ENCODE assay signal across 8 cellular contexts in the genomic region with DNA sequence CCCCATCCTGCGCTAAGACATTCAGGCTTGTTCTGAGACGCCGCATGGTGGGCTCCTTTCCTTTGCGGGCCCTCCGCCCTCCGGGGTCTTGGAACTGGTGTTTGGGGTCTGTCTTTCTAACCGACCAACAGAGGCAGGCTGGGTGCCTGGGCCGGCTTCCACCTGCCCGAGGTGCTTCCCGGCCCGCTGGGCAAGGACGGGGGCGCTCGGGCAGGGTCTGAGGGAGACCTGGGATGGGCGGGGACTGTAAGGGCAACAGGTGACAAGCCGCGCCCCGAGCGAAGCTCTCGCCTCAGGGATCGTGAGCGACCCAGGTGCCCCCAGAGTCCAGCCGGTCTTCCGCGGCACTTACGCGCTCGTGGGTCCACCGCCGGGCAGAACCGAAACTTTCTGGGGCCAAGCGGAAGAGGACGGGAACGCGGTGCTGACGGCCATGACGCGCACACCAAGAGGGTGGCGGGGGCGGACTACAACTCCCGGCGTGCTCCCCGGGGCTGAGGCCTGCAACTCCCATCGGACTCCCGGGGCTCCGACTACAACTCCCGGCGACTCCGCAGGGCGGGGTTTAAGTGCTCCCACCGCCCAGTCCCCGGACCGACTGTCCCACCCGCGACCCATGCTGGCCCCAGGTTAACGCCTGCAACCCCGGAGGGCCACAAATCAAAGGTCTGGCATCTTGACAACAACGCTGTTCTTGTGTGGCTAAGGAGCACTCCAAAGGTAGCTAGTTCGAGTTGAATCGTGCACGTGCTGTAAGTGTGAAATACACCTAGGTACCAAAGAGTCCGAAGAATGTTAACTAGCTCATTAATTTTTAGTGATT. TPM values are rescaled to one million over a fixed set of nuclear protein-coding genes. Genes with fewer than 3 reads are reported as not detected.
DNase-seq lines count a peak whose midpoint lies in the region; ATAC-seq and TF ChIP-seq lines count a peak whose summit lies in the region.

FYCO1 (minus strand) TSS at position 455 of the 823 bp plus-strand sequence. CDS start 10,914 bp downstream, outside the sequence.

- peak; percentile 89 for DNase-seq in GM10266 (ENCODE audit: extremely low spot score)
- peak; percentile 67 for DNase-seq in NCI-H1092 (lab: John Stamatoyannopoulos, UW)
- DNase-seq in T follicular helper cell (ENCODE audit: low read depth) = peak; percentile 78
- DNase-seq in adipocyte (ENCODE audit: low read depth) = peak; percentile 97
- peak; percentile 97 for DNase-seq in cardiac septum (ENCODE audit: low spot score)
- DNase-seq in trophoblast cell = peak; percentile 77 to 80
- DNase-seq in transverse colon = peak; percentile 95

- TF ChIP-seq POLR2A in transverse colon (IDR thresholded peaks at IDR 0.05) = peak; percentile 79

- peak; percentile 88 for ATAC-seq in HG02571 (IDR thresholded peaks at IDR 0.05; ENCODE audit: unreplicated experiment)

- H2BK12ac ChIP-seq in trophoblast cell (ENCODE audit: low read length) = no peak within 1 kb of the TSS

- peaks cover 10% of the 10 kb centered on the region for H3K79me1 ChIP-seq in trophoblast cell (ENCODE audit: low read length)

- H3K27ac ChIP-seq in trophoblast cell (ENCODE audit: low read depth, low read length) = no peak within 1 kb of the TSS
- H3K27ac ChIP-seq in transverse colon = peak within 1 kb of the TSS; percentile 92 to 95 (median 94)

- peak within 1 kb of the TSS; percentile 74 for H4K8ac ChIP-seq in trophoblast cell (ENCODE audit: low read depth, low read length)

- H3K4me3 ChIP-seq in adipocyte (ENCODE audit: low read length) (peak within 1 kb of the TSS; percentile 95), trophoblast cell (ENCODE audit: low read depth, low read length) (peak within 1 kb of the TSS; percentile 98), transverse colon (peak within 1 kb of the TSS; percentile 79 to 96 (median 86))

- H2BK120ac ChIP-seq in trophoblast cell (ENCODE audit: insufficient read depth, low read length, poor library complexity) = peak within 1 kb of the TSS; percentile 25

- peak within 1 kb of the TSS; percentile 30 for H2AFZ ChIP-seq in trophoblast cell (ENCODE audit: insufficient read depth, low read length, poor library complexity)

- peak within 1 kb of the TSS; percentile 29 for H3K23ac ChIP-seq in trophoblast cell (ENCODE audit: low read length)

- H4K91ac ChIP-seq in trophoblast cell (ENCODE audit: low read depth, low read length) = peak within 1 kb of the TSS; percentile 59

- in situ Hi-C loops in transverse colon (cut with MboI; ENCODE audit: low pct_ligation_motif_present in 1 of 4, low pct_unique_long_range_greater_than_20kb in 1 of 4, low sequenced_read_pairs in 3 of 4) = no loop called here

- no peaks in the 10 kb centered on the region for H3K27me3 ChIP-seq in adipocyte (replicated peaks; ENCODE audit: control insufficient read depth, insufficient read depth, low read length)
- no peaks in the 10 kb centered on the region for H3K27me3 ChIP-seq in trophoblast cell (ENCODE audit: insufficient read depth, low read length)
- no peaks in the 10 kb centered on the region for H3K27me3 ChIP-seq in transverse colon

- peak within 1 kb of the TSS; percentile 38 for H3K14ac ChIP-seq in trophoblast cell (ENCODE audit: low read length)

- intact Hi-C loops in cardiac septum (cut with DNase I) (no loop called here), transverse colon (cut with DNase I; ENCODE audit: low total_unique reads) (no loop called here)

- no CpG with 5 or more reads among the region's 62 CpGs for WGBS in trophoblast cell (ENCODE audit: extremely low coverage, insufficient coverage, insufficient read length)
- WGBS in transverse colon (ENCODE audit: low coverage in 1 of 2), 2 donors = 2 to 20% methylated on average over 4 to 62 of the region's 62 CpGs

- no peaks in the 10 kb centered on the region for H3K9me3 ChIP-seq in adipocyte (ENCODE audit: control insufficient read depth, low read length)
- H3K9me3 ChIP-seq in trophoblast cell (ENCODE audit: insufficient read depth, low read depth, low read length) = peaks cover 4% of the 10 kb centered on the region
- H3K9me3 ChIP-seq in transverse colon = no peaks in the 10 kb centered on the region

- TF ChIP-seq CTCF in GM10266 (IDR thresholded peaks at IDR 0.05; ENCODE audit: control insufficient read depth, insufficient read depth, low read depth, missing control alignments) = no peak
- no peak for TF ChIP-seq CTCF in transverse colon (IDR thresholded peaks at IDR 0.05)

- H3K4me2 ChIP-seq in trophoblast cell (ENCODE audit: low read length) = peak within 1 kb of the TSS; percentile 83

- peak within 1 kb of the TSS; percentile 16 for H3K18ac ChIP-seq in trophoblast cell (ENCODE audit: low read length)

- H3K4me1 ChIP-seq in adipocyte (ENCODE audit: control insufficient read depth, insufficient read depth, low read length) (peaks cover 20% of the 10 kb centered on the region), trophoblast cell (ENCODE audit: control insufficient read depth in 1 of 2, insufficient read depth in 2 of 2, low read length in 2 of 2) (peaks cover 0 to 10% of the 10 kb centered on the region in 2 experiments), transverse colon (peaks cover 12 to 41% (median 29%) of the 10 kb centered on the region in 4 donors)

- H3K36me3 ChIP-seq in adipocyte (ENCODE audit: control insufficient read depth, insufficient read depth, low read length, severe bottlenecking) (no peaks in the 10 kb centered on the region), trophoblast cell (ENCODE audit: control insufficient read depth in 1 of 2, insufficient read depth in 2 of 2, low read length in 2 of 2) (no peaks in the 10 kb centered on the region), transverse colon (no peaks in the 10 kb centered on the region)

- no peak within 1 kb of the TSS for H2AK5ac ChIP-seq in trophoblast cell (ENCODE audit: low read length)

- H3K9ac ChIP-seq in adipocyte (ENCODE audit: low read length) (peak within 1 kb of the TSS; percentile 93), trophoblast cell (ENCODE audit: low read length) (peak within 1 kb of the TSS; percentile 72)

- H3K4ac ChIP-seq in trophoblast cell (ENCODE audit: low read depth, low read length) = peak within 1 kb of the TSS; percentile 15

- TF ChIP-seq EP300 in transverse colon (IDR thresholded peaks at IDR 0.05; ENCODE audit: low read depth) = no peak

- H3K79me2 ChIP-seq in trophoblast cell (ENCODE audit: control insufficient read depth, insufficient read depth, low read length, poor library complexity) = peaks cover 5% of the 10 kb centered on the region

- H4K12ac ChIP-seq in trophoblast cell (ENCODE audit: low read depth, low read length) = peak within 1 kb of the TSS; percentile 14

- H2BK5ac ChIP-seq in trophoblast cell (ENCODE audit: low read depth, low read length, poor library complexity) = peak within 1 kb of the TSS; percentile 32

RNA-seq across cellular contexts. Expression of gene FYCO1, which starts in this region (rescaled TPM):
- total RNA-seq in cardiac septum = 129 TPM
- 8.1 and 8.2 TPM in 2 replicates for polyA plus RNA-seq in trophoblast cell (2013)
- 10 to 100 TPM; 34.5 to 40.0 (median 38.1) TPM for total RNA-seq in transverse colon
